14 cellular contexts compared by ENCODE assay signal in the genomic region with DNA sequence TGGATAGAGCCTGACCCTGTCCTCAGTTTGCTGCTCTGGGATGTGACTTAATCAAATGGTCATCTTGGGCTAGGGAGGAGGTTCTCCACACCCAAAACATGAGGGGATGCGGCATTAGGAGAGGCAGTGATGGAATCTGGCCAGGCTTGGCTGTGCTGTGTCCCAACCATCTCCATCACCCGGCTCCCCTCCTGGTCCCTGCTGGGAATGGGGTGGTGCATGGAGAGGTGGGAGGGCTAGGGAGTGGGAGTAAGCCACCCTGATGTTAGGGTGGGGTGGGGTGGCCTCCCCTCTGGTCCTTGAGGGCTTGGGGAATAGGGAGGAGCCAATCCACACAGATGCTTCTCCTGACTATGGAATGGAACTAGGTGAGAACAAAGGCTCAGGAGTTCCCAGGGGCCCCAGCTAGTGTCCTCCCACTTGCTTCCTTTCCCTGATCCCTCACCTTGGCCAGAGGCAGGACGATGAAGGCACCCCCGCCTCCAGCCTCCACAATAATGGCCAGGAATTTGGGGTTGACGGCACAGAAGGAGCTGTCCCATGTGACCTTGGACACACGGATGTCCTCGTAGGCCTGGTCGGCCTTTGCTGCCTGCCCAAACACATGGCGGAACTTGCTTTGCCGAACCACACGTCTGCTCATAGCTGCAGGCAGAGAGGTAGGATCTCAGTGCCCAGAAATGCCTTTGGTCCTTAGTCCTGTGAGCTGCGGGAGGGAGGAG. TPM values are rescaled to one million over a fixed set of nuclear protein-coding genes. Genes with fewer than 3 reads are reported as not detected.
DNase-seq lines count a peak whose midpoint lies in the region; ATAC-seq and TF ChIP-seq lines count a peak whose summit lies in the region.
"Had no signal": no experiment of that assay in that cellular context is flagged by ENCODE, and none has a peak within 500 bp of the region (broad histone marks: within the 10 kb centered on the region; RNA-seq: fewer than 3 reads in every experiment).

No MANE protein-coding gene starts in this region.

- H3K9me3 Mint-ChIP-seq in activated naive CD4-positive, alpha-beta T cell treated with anti-CD3 and anti-CD28 coated beads, Interleukin-2, amount 50 U/mL, for 24 hours: no peaks in the 10 kb centered on the region
- H3K9me3 Mint-ChIP-seq in IgD-negative memory B cell: no peaks in the 10 kb centered on the region

- H3K36me3 ChIP-seq in esophagus muscularis mucosa (no peaks in the 10 kb centered on the region), gastrocnemius medialis (peaks cover 0 to 21% of the 10 kb centered on the region in 2 donors), uterus (no peaks in the 10 kb centered on the region)

- H3K27ac Mint-ChIP-seq in activated naive CD4-positive, alpha-beta T cell treated with anti-CD3 and anti-CD28 coated beads, Interleukin-2, amount 50 U/mL, for 24 hours: no peak overlapping the region
- H3K27ac Mint-ChIP-seq in IgD-negative memory B cell: no peak overlapping the region

- DNase-seq in activated naive CD4-positive, alpha-beta T cell treated with Interleukin-2 at 50 U/mL for 16 hours: no peak
- no peak for DNase-seq in esophagus muscularis mucosa (ENCODE audit: extremely low spot score)
- peak in 1 of 2 donors; percentile 46 for DNase-seq in gastrocnemius medialis
- DNase-seq in uterus: no peak
- no peak for DNase-seq in iPS-NIHi7 (ENCODE audit: extremely low spot score)
- DNase-seq in NCI-H1048 (lab: John Stamatoyannopoulos, UW): no peak
- DNase-seq: activated T-cell treated with anti-CD3 and anti-CD28 coated beads for 4 hours; DMS79 treated with DMSO at 0.1 percent for 48 hours; effector CD4-positive, alpha-beta T cell; NCI-H1417 treated with DMSO at 0.1 percent for 48 hours; NCI-H446; occipital lobe had no signal

- no peaks in the 10 kb centered on the region for H3K36me3 Mint-ChIP-seq in activated naive CD4-positive, alpha-beta T cell treated with anti-CD3 and anti-CD28 coated beads, Interleukin-2, amount 50 U/mL, for 24 hours
- H3K36me3 Mint-ChIP-seq in IgD-negative memory B cell: no peaks in the 10 kb centered on the region

- no peaks in the 10 kb centered on the region for H3K27me3 Mint-ChIP-seq in activated naive CD4-positive, alpha-beta T cell treated with anti-CD3 and anti-CD28 coated beads, Interleukin-2, amount 50 U/mL, for 24 hours
- peaks cover 6% of the 10 kb centered on the region for H3K27me3 Mint-ChIP-seq in IgD-negative memory B cell

- no peaks in the 10 kb centered on the region for H3K9me3 ChIP-seq in esophagus muscularis mucosa
- H3K9me3 ChIP-seq in gastrocnemius medialis: no peaks in the 10 kb centered on the region
- H3K9me3 ChIP-seq in uterus: no peaks in the 10 kb centered on the region

- intact Hi-C loops in esophagus muscularis mucosa (cut with DNase I): loop anchor here (10.0 kb wide), 1 partner anchor 304 kb away; no protein-coding TSS in a partner anchor
- intact Hi-C loops in gastrocnemius medialis (cut with DNase I; ENCODE audit: low total_unique reads): loop anchor here (1.0 to 10.0 kb wide), 4 partner anchors 18 to 486 kb away; no protein-coding TSS in a partner anchor
- intact Hi-C loops in uterus (cut with DNase I; ENCODE audit: low total_unique reads): no loop called here

- peaks cover 72 to 76% (median 74%) of the 10 kb centered on the region in 4 donors for H3K4me1 ChIP-seq in esophagus muscularis mucosa
- peaks cover 65 to 66% of the 10 kb centered on the region in 2 donors for H3K4me1 ChIP-seq in gastrocnemius medialis
- H3K4me1 ChIP-seq in uterus: peaks cover 0 to 18% of the 10 kb centered on the region in 2 donors

- no peak for ATAC-seq in gastrocnemius medialis

- H3K27me3 ChIP-seq in esophagus muscularis mucosa (peaks cover 0 to 6% (median 0%) of the 10 kb centered on the region in 4 donors), gastrocnemius medialis (no peaks in the 10 kb centered on the region), uterus (peaks cover 0 to 11% of the 10 kb centered on the region in 2 donors)

- peak overlapping the region; percentile 88 to 92 (median 90) for H3K27ac ChIP-seq in esophagus muscularis mucosa (replicated peaks in 1 of 4)
- peak overlapping the region; percentile 98 to 100 (median 99) for H3K27ac ChIP-seq in gastrocnemius medialis
- no peak overlapping the region for H3K27ac ChIP-seq in uterus

- no peak for TF ChIP-seq EP300 in esophagus muscularis mucosa (IDR thresholded peaks at IDR 0.05)

- H3K4me1 Mint-ChIP-seq in activated naive CD4-positive, alpha-beta T cell treated with anti-CD3 and anti-CD28 coated beads, Interleukin-2, amount 50 U/mL, for 24 hours: peaks cover 56% of the 10 kb centered on the region
- peaks cover 15 to 26% (median 15%) of the 10 kb centered on the region in 3 donors for H3K4me1 Mint-ChIP-seq in IgD-negative memory B cell

- H3K4me3 Mint-ChIP-seq in activated naive CD4-positive, alpha-beta T cell treated with anti-CD3 and anti-CD28 coated beads, Interleukin-2, amount 50 U/mL, for 24 hours: peak overlapping the region; percentile 75
- H3K4me3 Mint-ChIP-seq in IgD-negative memory B cell: peak overlapping the region in 3 of 4 donors; percentile 16 to 87 (median 23)

- WGBS in esophagus muscularis mucosa: 86% methylated on average over 12 of the region's 12 CpGs

- TF ChIP-seq CTCF in esophagus muscularis mucosa (IDR thresholded peaks at IDR 0.05) (no peak), gastrocnemius medialis (IDR thresholded peaks at IDR 0.05 in 4 of 5, conservative IDR thresholded peaks at IDR 0.05 in 1 of 5) (no peak), uterus (IDR thresholded peaks at IDR 0.05) (no peak)

- H3K4me3 ChIP-seq in esophagus muscularis mucosa (peak overlapping the region; percentile 73 to 85 (median 78)), gastrocnemius medialis (peak overlapping the region; percentile 89 to 99 (median 96)), uterus (no peak overlapping the region)

- in situ Hi-C loops in gastrocnemius medialis (cut with MboI; ENCODE audit: low sequenced_read_pairs in 4 of 4): loop anchor here in 3 of 4 donors (10.0 to 25.0 kb wide), 3 partner anchors 154 to 316 kb away; partner anchors contain the start of genes EFCAB5 (in 2 of the 3) and SSH2 (in 2 of the 3)

- TF ChIP-seq POLR2A in esophagus muscularis mucosa (IDR thresholded peaks at IDR 0.05; ENCODE audit: low read depth) (no peak), gastrocnemius medialis (IDR thresholded peaks at IDR 0.05) (no peak), uterus (IDR thresholded peaks at IDR 0.05) (no peak)

RNA-seq across cellular contexts. Expression of gene CORO6, which starts 1.8 kb away (rescaled TPM):
- not detected for polyA plus RNA-seq in IgD-negative memory B cell
- 10 to 100 TPM; 43.7 to 67.7 (median 46.9) TPM for total RNA-seq in esophagus muscularis mucosa
- total RNA-seq in gastrocnemius medialis: 100 to 1,000 TPM; 409 to 694 (median 563) TPM
- 1 to 10 TPM; 3.8 to 7.8 (median 5.1) TPM for total RNA-seq in uterus

RNA-seq across cellular contexts. Expression of gene ANKRD13B, which starts 28.0 kb away (rescaled TPM):
- polyA plus RNA-seq in IgD-negative memory B cell: not detected
- 10 to 100 TPM in 3 of 4 donors, 1 to 10 TPM in 1; 8.0 to 16.1 (median 13.4) TPM for total RNA-seq in esophagus muscularis mucosa
- 10 to 100 TPM in 1 of 4 donors, 1 to 10 TPM in 3; 8.2 to 11.5 (median 9.2) TPM for total RNA-seq in gastrocnemius medialis
- total RNA-seq in uterus: 10 to 100 TPM in 3 of 4 donors, 1 to 10 TPM in 1; 2.8 to 17.0 (median 12.7) TPM

RNA-seq across cellular contexts. Expression of gene GIT1, which starts 31.5 kb away (rescaled TPM):
- 8.6 TPM for polyA plus RNA-seq in IgD-negative memory B cell
- total RNA-seq in esophagus muscularis mucosa (10 to 100 TPM; 28.7 to 50.4 (median 39.9) TPM), gastrocnemius medialis (10 to 100 TPM; 30.2 to 62.2 (median 41.1) TPM), uterus (10 to 100 TPM; 13.1 to 75.0 (median 22.9) TPM)

RNA-seq across cellular contexts. Expression of gene TP53I13, which starts 52.4 kb away (rescaled TPM):
- polyA plus RNA-seq in IgD-negative memory B cell: 29.4 TPM
- total RNA-seq in esophagus muscularis mucosa (10 to 100 TPM; 40.9 to 72.6 (median 55.7) TPM), gastrocnemius medialis (10 to 100 TPM; 31.0 to 50.2 (median 32.1) TPM), uterus (10 to 100 TPM; 35.6 to 50.3 (median 45.1) TPM)

RNA-seq across cellular contexts. Expression of gene ABHD15, which starts 54.1 kb away (rescaled TPM):
- polyA plus RNA-seq in IgD-negative memory B cell: 11.7 TPM
- total RNA-seq in esophagus muscularis mucosa (10 to 100 TPM in 3 of 4 donors, 1 to 10 TPM in 1; 6.8 to 18.3 (median 11.9) TPM), gastrocnemius medialis (1 to 10 TPM; 2.6 to 5.7 (median 5.0) TPM), uterus (10 to 100 TPM in 1 of 4 donors, 1 to 10 TPM in 2, under 1 TPM in 1; 0.26 to 11.4 (median 4.4) TPM)

Comparison
In these comparisons a context has a peak if more than half of its experiments do, and no peak if none do; other contexts are left out.
1. H3K27ac ChIP-seq: peak in esophagus muscularis mucosa (4 of 4) and gastrocnemius medialis (4 of 4); none in uterus (0 of 2).
2. H3K4me3 ChIP-seq: peak in esophagus muscularis mucosa (4 of 4) and gastrocnemius medialis (4 of 4); none in uterus (0 of 2).
3. RNA of gene CORO6, which starts 1.8 kb away (total RNA-seq): 409 to 694 TPM in gastrocnemius medialis; 43.7 to 67.7 TPM in esophagus muscularis mucosa and 3.8 to 7.8 TPM in uterus; every median in the first group is over 4 times any median in the second.